In the genomic region with DNA sequence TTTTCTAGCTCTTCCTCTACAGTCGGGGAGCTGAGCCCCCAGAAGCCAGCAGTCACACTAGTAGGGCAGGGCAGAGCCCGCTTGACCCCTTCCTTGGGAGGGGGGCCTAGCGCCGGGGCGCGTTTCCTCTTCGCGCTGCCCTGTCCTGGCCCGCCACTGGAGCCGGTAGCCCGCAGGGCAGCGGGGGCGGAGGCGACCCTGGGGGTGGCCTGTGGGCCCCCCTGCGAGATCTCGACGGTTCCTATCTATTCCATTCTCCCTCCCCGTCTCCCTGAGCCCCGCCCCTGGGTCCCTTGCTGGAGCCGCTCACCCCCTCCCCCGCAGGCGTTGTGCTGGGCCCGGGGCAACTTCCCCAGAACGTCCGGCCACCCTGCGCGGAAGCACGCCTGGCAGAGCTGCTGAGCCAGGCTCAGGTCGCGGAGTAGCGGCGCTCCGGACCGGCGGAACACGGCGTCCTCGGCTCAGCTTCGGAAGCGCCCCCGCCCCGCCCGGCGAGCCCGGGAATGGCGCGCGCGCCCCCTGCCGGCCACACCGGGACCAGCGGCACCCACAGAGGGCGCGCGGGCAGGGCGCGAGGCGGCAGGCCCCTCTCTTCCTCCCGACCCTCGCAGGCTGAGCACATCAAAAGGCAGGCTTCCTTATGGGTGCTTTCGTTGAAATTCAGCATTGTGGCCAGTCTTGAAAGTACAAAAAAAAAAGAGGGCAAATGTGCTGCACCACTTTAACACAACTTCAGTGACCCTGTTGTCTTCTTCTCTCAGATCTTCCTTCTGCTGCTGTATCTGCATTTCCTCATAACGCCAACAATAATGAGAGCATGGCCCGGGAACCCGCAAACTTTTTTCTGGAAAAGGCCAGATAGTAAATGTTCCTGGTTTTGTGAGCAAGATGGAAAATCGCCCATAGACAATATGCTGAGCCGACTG, we compare ENCODE assay signal across 2 cellular contexts.
A peak's percentile ranks its signal among the peaks of the same experiment; 100 is the strongest.
TF ChIP-seq lines count a peak whose summit lies in the region.

No MANE protein-coding gene starts in this region.

TF ChIP-seq in HEK293, 187 proteins besides CTCF, POLR2A, EP300 and RAD21 (continued from another document and continues in another):
- TF ChIP-seq, protein P1, sequence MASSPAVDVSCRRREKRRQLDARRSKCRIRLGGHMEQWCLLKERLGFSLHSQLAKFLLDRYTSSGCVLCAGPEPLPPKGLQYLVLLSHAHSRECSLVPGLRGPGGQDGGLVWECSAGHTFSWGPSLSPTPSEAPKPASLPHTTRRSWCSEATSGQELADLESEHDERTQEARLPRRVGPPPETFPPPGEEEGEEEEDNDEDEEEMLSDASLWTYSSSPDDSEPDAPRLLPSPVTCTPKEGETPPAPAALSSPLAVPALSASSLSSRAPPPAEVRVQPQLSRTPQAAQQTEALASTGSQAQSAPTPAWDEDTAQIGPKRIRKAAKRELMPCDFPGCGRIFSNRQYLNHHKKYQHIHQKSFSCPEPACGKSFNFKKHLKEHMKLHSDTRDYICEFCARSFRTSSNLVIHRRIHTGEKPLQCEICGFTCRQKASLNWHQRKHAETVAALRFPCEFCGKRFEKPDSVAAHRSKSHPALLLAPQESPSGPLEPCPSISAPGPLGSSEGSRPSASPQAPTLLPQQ (tag by site-specific recombination; IDR thresholded peaks at IDR 0.05): peak; percentile 77
- TF ChIP-seq ZBTB8A (tag by site-specific recombination; IDR thresholded peaks at IDR 0.05) (no peak), ZNF610 (tag by site-specific recombination; IDR thresholded peaks at IDR 0.05; ENCODE audit: borderline replicate concordance) (no peak), ZNF214 (tag by site-specific recombination; IDR thresholded peaks at IDR 0.05; ENCODE audit: borderline replicate concordance) (no peak), MEIS1 (CRISPR knock-in tag; IDR thresholded peaks at IDR 0.05; ENCODE audit: borderline replicate concordance) (no peak), ZNF19 (tag by site-specific recombination; IDR thresholded peaks at IDR 0.05; ENCODE audit: low read depth) (no peak), ZNF239 (tag by site-specific recombination; IDR thresholded peaks at IDR 0.05) (no peak), KLF7 (tag by site-specific recombination; IDR thresholded peaks at IDR 0.05; ENCODE audit: borderline replicate concordance) (no peak), ZNF501 (tag by site-specific recombination; IDR thresholded peaks at IDR 0.05) (no peak)
- TF ChIP-seq, protein P2, sequence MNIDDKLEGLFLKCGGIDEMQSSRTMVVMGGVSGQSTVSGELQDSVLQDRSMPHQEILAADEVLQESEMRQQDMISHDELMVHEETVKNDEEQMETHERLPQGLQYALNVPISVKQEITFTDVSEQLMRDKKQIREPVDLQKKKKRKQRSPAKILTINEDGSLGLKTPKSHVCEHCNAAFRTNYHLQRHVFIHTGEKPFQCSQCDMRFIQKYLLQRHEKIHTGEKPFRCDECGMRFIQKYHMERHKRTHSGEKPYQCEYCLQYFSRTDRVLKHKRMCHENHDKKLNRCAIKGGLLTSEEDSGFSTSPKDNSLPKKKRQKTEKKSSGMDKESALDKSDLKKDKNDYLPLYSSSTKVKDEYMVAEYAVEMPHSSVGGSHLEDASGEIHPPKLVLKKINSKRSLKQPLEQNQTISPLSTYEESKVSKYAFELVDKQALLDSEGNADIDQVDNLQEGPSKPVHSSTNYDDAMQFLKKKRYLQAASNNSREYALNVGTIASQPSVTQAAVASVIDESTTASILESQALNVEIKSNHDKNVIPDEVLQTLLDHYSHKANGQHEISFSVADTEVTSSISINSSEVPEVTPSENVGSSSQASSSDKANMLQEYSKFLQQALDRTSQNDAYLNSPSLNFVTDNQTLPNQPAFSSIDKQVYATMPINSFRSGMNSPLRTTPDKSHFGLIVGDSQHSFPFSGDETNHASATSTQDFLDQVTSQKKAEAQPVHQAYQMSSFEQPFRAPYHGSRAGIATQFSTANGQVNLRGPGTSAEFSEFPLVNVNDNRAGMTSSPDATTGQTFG (tag by site-specific recombination; IDR thresholded peaks at IDR 0.05; ENCODE audit: borderline replicate concordance): no peak
- TF ChIP-seq, protein P3, sequence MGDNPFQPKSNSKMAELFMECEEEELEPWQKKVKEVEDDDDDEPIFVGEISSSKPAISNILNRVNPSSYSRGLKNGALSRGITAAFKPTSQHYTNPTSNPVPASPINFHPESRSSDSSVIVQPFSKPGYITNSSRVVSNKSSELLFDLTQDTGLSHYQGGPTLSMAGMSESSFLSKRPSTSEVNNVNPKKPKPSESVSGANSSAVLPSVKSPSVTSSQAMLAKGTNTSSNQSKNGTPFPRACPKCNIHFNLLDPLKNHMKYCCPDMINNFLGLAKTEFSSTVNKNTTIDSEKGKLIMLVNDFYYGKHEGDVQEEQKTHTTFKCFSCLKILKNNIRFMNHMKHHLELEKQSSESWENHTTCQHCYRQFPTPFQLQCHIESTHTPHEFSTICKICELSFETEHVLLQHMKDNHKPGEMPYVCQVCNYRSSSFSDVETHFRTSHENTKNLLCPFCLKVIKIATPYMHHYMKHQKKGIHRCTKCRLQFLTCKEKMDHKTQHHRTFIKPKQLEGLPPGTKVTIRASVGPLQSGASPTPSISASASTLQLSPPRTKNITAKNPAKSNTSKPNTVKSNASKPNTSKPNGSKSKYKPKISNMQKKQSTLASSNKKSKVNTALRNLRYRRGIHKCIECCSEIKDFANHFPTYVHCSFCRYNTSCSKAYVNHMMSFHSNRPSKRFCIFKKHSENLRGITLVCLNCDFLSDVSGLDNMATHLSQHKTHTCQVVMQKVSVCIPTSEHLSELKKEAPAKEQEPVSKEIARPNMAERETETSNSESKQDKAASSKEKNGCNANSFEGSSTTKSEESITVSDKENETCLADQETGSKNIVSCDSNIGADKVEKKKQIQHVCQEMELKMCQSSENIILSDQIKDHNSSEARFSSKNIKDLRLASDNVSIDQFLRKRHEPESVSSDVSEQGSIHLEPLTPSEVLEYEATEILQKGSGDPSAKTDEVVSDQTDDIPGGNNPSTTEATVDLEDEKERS (tag by site-specific recombination; IDR thresholded peaks at IDR 0.05): no peak
- TF ChIP-seq, protein P4, sequence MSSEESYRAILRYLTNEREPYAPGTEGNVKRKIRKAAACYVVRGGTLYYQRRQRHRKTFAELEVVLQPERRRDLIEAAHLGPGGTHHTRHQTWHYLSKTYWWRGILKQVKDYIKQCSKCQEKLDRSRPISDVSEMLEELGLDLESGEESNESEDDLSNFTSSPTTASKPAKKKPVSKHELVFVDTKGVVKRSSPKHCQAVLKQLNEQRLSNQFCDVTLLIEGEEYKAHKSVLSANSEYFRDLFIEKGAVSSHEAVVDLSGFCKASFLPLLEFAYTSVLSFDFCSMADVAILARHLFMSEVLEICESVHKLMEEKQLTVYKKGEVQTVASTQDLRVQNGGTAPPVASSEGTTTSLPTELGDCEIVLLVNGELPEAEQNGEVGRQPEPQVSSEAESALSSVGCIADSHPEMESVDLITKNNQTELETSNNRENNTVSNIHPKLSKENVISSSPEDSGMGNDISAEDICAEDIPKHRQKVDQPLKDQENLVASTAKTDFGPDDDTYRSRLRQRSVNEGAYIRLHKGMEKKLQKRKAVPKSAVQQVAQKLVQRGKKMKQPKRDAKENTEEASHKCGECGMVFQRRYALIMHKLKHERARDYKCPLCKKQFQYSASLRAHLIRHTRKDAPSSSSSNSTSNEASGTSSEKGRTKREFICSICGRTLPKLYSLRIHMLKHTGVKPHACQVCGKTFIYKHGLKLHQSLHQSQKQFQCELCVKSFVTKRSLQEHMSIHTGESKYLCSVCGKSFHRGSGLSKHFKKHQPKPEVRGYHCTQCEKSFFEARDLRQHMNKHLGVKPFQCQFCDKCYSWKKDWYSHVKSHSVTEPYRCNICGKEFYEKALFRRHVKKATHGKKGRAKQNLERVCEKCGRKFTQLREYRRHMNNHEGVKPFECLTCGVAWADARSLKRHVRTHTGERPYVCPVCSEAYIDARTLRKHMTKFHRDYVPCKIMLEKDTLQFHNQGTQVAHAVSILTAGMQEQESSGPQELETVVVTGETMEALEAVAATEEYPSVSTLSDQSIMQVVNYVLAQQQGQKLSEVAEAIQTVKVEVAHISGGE (tag by site-specific recombination; conservative IDR thresholded peaks at IDR 0.05; ENCODE audit: low read depth): peak; percentile 49; the same call in 1 of the 2 replicates

TF ChIP-seq in HepG2, 621 proteins besides CTCF, POLR2A, EP300 and RAD21 (continued from another document):
- TF ChIP-seq, protein P5, sequence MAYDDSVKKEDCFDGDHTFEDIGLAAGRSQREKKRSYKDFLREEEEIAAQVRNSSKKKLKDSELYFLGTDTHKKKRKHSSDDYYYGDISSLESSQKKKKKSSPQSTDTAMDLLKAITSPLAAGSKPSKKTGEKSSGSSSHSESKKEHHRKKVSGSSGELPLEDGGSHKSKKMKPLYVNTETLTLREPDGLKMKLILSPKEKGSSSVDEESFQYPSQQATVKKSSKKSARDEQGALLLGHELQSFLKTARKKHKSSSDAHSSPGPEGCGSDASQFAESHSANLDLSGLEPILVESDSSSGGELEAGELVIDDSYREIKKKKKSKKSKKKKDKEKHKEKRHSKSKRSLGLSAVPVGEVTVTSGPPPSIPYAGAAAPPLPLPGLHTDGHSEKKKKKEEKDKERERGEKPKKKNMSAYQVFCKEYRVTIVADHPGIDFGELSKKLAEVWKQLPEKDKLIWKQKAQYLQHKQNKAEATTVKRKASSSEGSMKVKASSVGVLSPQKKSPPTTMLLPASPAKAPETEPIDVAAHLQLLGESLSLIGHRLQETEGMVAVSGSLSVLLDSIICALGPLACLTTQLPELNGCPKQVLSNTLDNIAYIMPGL (CRISPR knock-in tag; IDR thresholded peaks at IDR 0.05; ENCODE audit: borderline replicate concordance in 1 of 2, low read depth in 1 of 2): peak in 1 of 2 experiments; percentile 31; a peak in 1 of 4 replicates
- TF ChIP-seq, protein P6, sequence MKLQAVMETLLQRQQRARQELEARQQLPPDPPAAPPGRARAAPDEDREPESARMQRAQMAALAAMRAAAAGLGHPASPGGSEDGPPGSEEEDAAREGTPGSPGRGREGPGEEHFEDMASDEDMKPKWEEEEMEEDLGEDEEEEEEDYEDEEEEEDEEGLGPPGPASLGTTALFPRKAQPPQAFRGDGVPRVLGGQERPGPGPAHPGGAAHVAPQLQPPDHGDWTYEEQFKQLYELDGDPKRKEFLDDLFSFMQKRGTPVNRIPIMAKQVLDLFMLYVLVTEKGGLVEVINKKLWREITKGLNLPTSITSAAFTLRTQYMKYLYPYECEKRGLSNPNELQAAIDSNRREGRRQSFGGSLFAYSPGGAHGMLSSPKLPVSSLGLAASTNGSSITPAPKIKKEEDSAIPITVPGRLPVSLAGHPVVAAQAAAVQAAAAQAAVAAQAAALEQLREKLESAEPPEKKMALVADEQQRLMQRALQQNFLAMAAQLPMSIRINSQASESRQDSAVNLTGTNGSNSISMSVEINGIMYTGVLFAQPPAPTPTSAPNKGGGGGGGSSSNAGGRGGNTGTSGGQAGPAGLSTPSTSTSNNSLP (IDR thresholded peaks at IDR 0.05; ENCODE audit: low read depth, low read length): no peak
- TF ChIP-seq, protein P7, sequence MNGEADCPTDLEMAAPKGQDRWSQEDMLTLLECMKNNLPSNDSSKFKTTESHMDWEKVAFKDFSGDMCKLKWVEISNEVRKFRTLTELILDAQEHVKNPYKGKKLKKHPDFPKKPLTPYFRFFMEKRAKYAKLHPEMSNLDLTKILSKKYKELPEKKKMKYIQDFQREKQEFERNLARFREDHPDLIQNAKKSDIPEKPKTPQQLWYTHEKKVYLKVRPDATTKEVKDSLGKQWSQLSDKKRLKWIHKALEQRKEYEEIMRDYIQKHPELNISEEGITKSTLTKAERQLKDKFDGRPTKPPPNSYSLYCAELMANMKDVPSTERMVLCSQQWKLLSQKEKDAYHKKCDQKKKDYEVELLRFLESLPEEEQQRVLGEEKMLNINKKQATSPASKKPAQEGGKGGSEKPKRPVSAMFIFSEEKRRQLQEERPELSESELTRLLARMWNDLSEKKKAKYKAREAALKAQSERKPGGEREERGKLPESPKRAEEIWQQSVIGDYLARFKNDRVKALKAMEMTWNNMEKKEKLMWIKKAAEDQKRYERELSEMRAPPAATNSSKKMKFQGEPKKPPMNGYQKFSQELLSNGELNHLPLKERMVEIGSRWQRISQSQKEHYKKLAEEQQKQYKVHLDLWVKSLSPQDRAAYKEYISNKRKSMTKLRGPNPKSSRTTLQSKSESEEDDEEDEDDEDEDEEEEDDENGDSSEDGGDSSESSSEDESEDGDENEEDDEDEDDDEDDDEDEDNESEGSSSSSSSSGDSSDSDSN (CRISPR knock-in tag; IDR thresholded peaks at IDR 0.05): peak; percentile 74; the same call in 1 of the 2 replicates
- TF ChIP-seq ZNF260 (CRISPR knock-in tag; IDR thresholded peaks at IDR 0.05; ENCODE audit: borderline replicate concordance, low read depth) (no peak), ZBTB20 (CRISPR knock-in tag; IDR thresholded peaks at IDR 0.05; ENCODE audit: borderline replicate concordance, low read depth) (no peak), TAF1 (CRISPR knock-in tag; IDR thresholded peaks at IDR 0.05) (no peak), ZNF788 (CRISPR knock-in tag; IDR thresholded peaks at IDR 0.05; ENCODE audit: borderline replicate concordance) (no peak; the same call in 1 of the 2 replicates), MXI1 (IDR thresholded peaks at IDR 0.05; ENCODE audit: borderline replicate concordance, low read depth, low read length) (0 out of 3 replicates have a peak, but pooled peaks have one; percentile 11), ARNT2 (CRISPR knock-in tag; IDR thresholded peaks at IDR 0.05; ENCODE audit: low read depth) (peak; percentile 38; the same call in 1 of the 2 replicates), ZFP37 (CRISPR knock-in tag; IDR thresholded peaks at IDR 0.05; ENCODE audit: borderline replicate concordance) (no peak), HOXA5 (CRISPR knock-in tag; IDR thresholded peaks at IDR 0.05) (no peak), REPIN1 (CRISPR knock-in tag; IDR thresholded peaks at IDR 0.05; ENCODE audit: borderline replicate concordance, low read depth) (0 out of 2 replicates have a peak, but pooled peaks have one; percentile 37), ZBTB3 (CRISPR knock-in tag; IDR thresholded peaks at IDR 0.05; ENCODE audit: borderline replicate concordance, low read depth) (no peak), ZMYM4 (CRISPR knock-in tag; IDR thresholded peaks at IDR 0.05) (peak; percentile 47; the same call in 1 of the 2 replicates), SALL1 (CRISPR knock-in tag; IDR thresholded peaks at IDR 0.05) (peak; percentile 31; the same call in 1 of the 2 replicates)
- TF ChIP-seq, protein P8, sequence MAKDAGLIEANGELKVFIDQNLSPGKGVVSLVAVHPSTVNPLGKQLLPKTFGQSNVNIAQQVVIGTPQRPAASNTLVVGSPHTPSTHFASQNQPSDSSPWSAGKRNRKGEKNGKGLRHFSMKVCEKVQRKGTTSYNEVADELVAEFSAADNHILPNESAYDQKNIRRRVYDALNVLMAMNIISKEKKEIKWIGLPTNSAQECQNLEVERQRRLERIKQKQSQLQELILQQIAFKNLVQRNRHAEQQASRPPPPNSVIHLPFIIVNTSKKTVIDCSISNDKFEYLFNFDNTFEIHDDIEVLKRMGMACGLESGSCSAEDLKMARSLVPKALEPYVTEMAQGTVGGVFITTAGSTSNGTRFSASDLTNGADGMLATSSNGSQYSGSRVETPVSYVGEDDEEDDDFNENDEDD (CRISPR knock-in tag; IDR thresholded peaks at IDR 0.05; ENCODE audit: borderline replicate concordance): peak; percentile 57; the same call in 1 of the 2 replicates
- TF ChIP-seq, protein P9, sequence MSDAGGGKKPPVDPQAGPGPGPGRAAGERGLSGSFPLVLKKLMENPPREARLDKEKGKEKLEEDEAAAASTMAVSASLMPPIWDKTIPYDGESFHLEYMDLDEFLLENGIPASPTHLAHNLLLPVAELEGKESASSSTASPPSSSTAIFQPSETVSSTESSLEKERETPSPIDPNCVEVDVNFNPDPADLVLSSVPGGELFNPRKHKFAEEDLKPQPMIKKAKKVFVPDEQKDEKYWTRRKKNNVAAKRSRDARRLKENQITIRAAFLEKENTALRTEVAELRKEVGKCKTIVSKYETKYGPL (CRISPR knock-in tag; IDR thresholded peaks at IDR 0.05): no peak
